In genomic region chr2:73926493-73927327, GRCh38 we compare ENCODE assay signal across 1 cellular context.
TF ChIP-seq lines count a peak whose summit lies in the region.

DGUOK (plus strand) TSS chr2:73926880; CDS start chr2:73926911, 31 bp downstream.

TF ChIP-seq in HepG2, 621 proteins besides CTCF, POLR2A, EP300 and RAD21 (continued from another document and continues in another):
- TF ChIP-seq MLX (CRISPR knock-in tag; IDR thresholded peaks at IDR 0.05) = peak; percentile 33; the same call in 1 of the 2 replicates
- peak; percentile 54; the same call in 1 of the 2 replicates for TF ChIP-seq HOXA9 (CRISPR knock-in tag; IDR thresholded peaks at IDR 0.05; ENCODE audit: borderline replicate concordance)
- TF ChIP-seq ZNF317 (CRISPR knock-in tag; IDR thresholded peaks at IDR 0.05) = no peak; the same call in 1 of the 2 replicates
- TF ChIP-seq PATZ1 (CRISPR knock-in tag; IDR thresholded peaks at IDR 0.05) = peak; percentile 71
- peak; percentile 98 for TF ChIP-seq ZNF407 (CRISPR knock-in tag; IDR thresholded peaks at IDR 0.05; ENCODE audit: not compliant biosample characterization)
- peak; percentile 98 for TF ChIP-seq ZNF430 (CRISPR knock-in tag; IDR thresholded peaks at IDR 0.05)
- TF ChIP-seq ZNF598 (CRISPR knock-in tag; IDR thresholded peaks at IDR 0.05; ENCODE audit: borderline replicate concordance) = peak; percentile 97; the same call in 1 of the 2 replicates
- peak; percentile 75 for TF ChIP-seq RXRB (CRISPR knock-in tag; IDR thresholded peaks at IDR 0.05; ENCODE audit: borderline replicate concordance)
- no peak for TF ChIP-seq PLSCR1 (CRISPR knock-in tag; IDR thresholded peaks at IDR 0.05; ENCODE audit: borderline replicate concordance)
- TF ChIP-seq TAF1 (CRISPR knock-in tag; IDR thresholded peaks at IDR 0.05) = peak; percentile 95
- no peak for TF ChIP-seq ZNF546 (CRISPR knock-in tag; conservative IDR thresholded peaks at IDR 0.05)
- peak; percentile 73; the same call in 1 of the 2 replicates for TF ChIP-seq JUN (CRISPR knock-in tag; IDR thresholded peaks at IDR 0.05)
- no peak for TF ChIP-seq TEAD3 (CRISPR knock-in tag; optimal IDR thresholded peaks at IDR 0.05; ENCODE audit: borderline replicate concordance)
- 0 out of 2 replicates have a peak, but pooled peaks have one; percentile 59 for TF ChIP-seq ZNF878 (CRISPR knock-in tag; IDR thresholded peaks at IDR 0.05)
- 0 out of 2 replicates have a peak, but pooled peaks have one; percentile 80 for TF ChIP-seq CBFB (CRISPR knock-in tag; IDR thresholded peaks at IDR 0.05)
- 0 out of 2 replicates have a peak, but pooled peaks have one; percentile 40 for TF ChIP-seq SIX4 (CRISPR knock-in tag; IDR thresholded peaks at IDR 0.05)
- peak; percentile 82; the same call in 1 of the 2 replicates for TF ChIP-seq NFKBIZ (CRISPR knock-in tag; IDR thresholded peaks at IDR 0.05)
- peak; percentile 92; the same call in 1 of the 2 replicates for TF ChIP-seq MTF2 (CRISPR knock-in tag; IDR thresholded peaks at IDR 0.05; ENCODE audit: borderline replicate concordance)
- no peak for TF ChIP-seq ZBTB37 (CRISPR knock-in tag; IDR thresholded peaks at IDR 0.05)
- TF ChIP-seq ZNF781 (CRISPR knock-in tag; IDR thresholded peaks at IDR 0.05; ENCODE audit: borderline replicate concordance, not compliant biosample characterization) = peak; percentile 95
- TF ChIP-seq CERS6 (CRISPR knock-in tag; IDR thresholded peaks at IDR 0.05) = no peak
- TF ChIP-seq ZNF20 (CRISPR knock-in tag; IDR thresholded peaks at IDR 0.05) = no peak
- TF ChIP-seq GTF3A (CRISPR knock-in tag; conservative IDR thresholded peaks at IDR 0.05) = 0 out of 2 replicates have a peak, but pooled peaks have one; percentile 83
- TF ChIP-seq MTA3 (CRISPR knock-in tag; IDR thresholded peaks at IDR 0.05) = no peak
- peak; percentile 78 for TF ChIP-seq YY1 (IDR thresholded peaks at IDR 0.05; ENCODE audit: insufficient read depth, insufficient replicate concordance, low read depth, low read length)
- TF ChIP-seq NR2C2 (CRISPR knock-in tag; IDR thresholded peaks at IDR 0.05; ENCODE audit: borderline replicate concordance) = peak; percentile 96
- peak; percentile 76; the same call in 1 of the 2 replicates for TF ChIP-seq ZNF33B (CRISPR knock-in tag; IDR thresholded peaks at IDR 0.05)
- peak; percentile 36; the same call in 1 of the 2 replicates for TF ChIP-seq ZNF281 (CRISPR knock-in tag; IDR thresholded peaks at IDR 0.05; ENCODE audit: borderline replicate concordance)
- TF ChIP-seq ZNF264 (CRISPR knock-in tag; IDR thresholded peaks at IDR 0.05) = peak; percentile 76; the same call in 1 of the 2 replicates
- TF ChIP-seq ZNF124 (CRISPR knock-in tag; IDR thresholded peaks at IDR 0.05) = peak; percentile 90
- TF ChIP-seq ZNF180 (CRISPR knock-in tag; IDR thresholded peaks at IDR 0.05; ENCODE audit: borderline replicate concordance, low read depth) = no peak
- peak; percentile 95 for TF ChIP-seq SALL1 (CRISPR knock-in tag; IDR thresholded peaks at IDR 0.05)
- peak; percentile 93 for TF ChIP-seq HBP1 (CRISPR knock-in tag; IDR thresholded peaks at IDR 0.05; ENCODE audit: low read depth)
